1 cellular context compared by ENCODE assay signal in genomic region chr17:82272495-82273326, GRCh38.
A peak's percentile ranks its signal among the peaks of the same experiment; 100 is the strongest.
TF ChIP-seq lines count a peak whose summit lies in the region.

No MANE protein-coding gene starts in this region.

TF ChIP-seq in HepG2, 621 proteins besides CTCF, POLR2A, EP300 and RAD21 (continued from another document and continues in another):
- TF ChIP-seq MYC (CRISPR knock-in tag; IDR thresholded peaks at IDR 0.05; ENCODE audit: borderline replicate concordance) = no peak; the same call in 1 of the 2 replicates
- no peak for TF ChIP-seq EHMT2 (IDR thresholded peaks at IDR 0.05; ENCODE audit: borderline replicate concordance, low read depth, low read length)
- TF ChIP-seq ZNF879 (CRISPR knock-in tag; IDR thresholded peaks at IDR 0.05) = no peak
- 0 out of 2 replicates have a peak, but pooled peaks have one; percentile 36 for TF ChIP-seq TMF1 (CRISPR knock-in tag; IDR thresholded peaks at IDR 0.05; ENCODE audit: low read depth)
- no peak for TF ChIP-seq HNRNPUL1 (IDR thresholded peaks at IDR 0.05; ENCODE audit: low read depth, low read length)
- TF ChIP-seq, protein P1, sequence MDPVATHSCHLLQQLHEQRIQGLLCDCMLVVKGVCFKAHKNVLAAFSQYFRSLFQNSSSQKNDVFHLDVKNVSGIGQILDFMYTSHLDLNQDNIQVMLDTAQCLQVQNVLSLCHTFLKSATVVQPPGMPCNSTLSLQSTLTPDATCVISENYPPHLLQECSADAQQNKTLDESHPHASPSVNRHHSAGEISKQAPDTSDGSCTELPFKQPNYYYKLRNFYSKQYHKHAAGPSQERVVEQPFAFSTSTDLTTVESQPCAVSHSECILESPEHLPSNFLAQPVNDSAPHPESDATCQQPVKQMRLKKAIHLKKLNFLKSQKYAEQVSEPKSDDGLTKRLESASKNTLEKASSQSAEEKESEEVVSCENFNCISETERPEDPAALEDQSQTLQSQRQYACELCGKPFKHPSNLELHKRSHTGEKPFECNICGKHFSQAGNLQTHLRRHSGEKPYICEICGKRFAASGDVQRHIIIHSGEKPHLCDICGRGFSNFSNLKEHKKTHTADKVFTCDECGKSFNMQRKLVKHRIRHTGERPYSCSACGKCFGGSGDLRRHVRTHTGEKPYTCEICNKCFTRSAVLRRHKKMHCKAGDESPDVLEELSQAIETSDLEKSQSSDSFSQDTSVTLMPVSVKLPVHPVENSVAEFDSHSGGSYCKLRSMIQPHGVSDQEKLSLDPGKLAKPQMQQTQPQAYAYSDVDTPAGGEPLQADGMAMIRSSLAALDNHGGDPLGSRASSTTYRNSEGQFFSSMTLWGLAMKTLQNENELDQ (CRISPR knock-in tag; IDR thresholded peaks at IDR 0.05; ENCODE audit: borderline replicate concordance) = no peak
- TF ChIP-seq, protein P2, sequence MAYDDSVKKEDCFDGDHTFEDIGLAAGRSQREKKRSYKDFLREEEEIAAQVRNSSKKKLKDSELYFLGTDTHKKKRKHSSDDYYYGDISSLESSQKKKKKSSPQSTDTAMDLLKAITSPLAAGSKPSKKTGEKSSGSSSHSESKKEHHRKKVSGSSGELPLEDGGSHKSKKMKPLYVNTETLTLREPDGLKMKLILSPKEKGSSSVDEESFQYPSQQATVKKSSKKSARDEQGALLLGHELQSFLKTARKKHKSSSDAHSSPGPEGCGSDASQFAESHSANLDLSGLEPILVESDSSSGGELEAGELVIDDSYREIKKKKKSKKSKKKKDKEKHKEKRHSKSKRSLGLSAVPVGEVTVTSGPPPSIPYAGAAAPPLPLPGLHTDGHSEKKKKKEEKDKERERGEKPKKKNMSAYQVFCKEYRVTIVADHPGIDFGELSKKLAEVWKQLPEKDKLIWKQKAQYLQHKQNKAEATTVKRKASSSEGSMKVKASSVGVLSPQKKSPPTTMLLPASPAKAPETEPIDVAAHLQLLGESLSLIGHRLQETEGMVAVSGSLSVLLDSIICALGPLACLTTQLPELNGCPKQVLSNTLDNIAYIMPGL (CRISPR knock-in tag; IDR thresholded peaks at IDR 0.05; ENCODE audit: borderline replicate concordance in 1 of 2, low read depth in 1 of 2) = no peak
- TF ChIP-seq JUN (CRISPR knock-in tag; IDR thresholded peaks at IDR 0.05) = no peak
- no peak for TF ChIP-seq ZNF510 (CRISPR knock-in tag; IDR thresholded peaks at IDR 0.05; ENCODE audit: low read depth)
- TF ChIP-seq ZNF776 (CRISPR knock-in tag; IDR thresholded peaks at IDR 0.05) = no peak
- TF ChIP-seq ZNF274 (CRISPR knock-in tag; IDR thresholded peaks at IDR 0.05) = no peak
- TF ChIP-seq ZSCAN25 (CRISPR knock-in tag; IDR thresholded peaks at IDR 0.05) = peak; percentile 7; the same call in 1 of the 2 replicates
- no peak for TF ChIP-seq MXD4 (CRISPR knock-in tag; IDR thresholded peaks at IDR 0.05)
- TF ChIP-seq ZNF512B (CRISPR knock-in tag; IDR thresholded peaks at IDR 0.05; ENCODE audit: borderline replicate concordance) = no peak
- no peak for TF ChIP-seq ZNF383 (CRISPR knock-in tag; IDR thresholded peaks at IDR 0.05; ENCODE audit: borderline replicate concordance)
- TF ChIP-seq, protein P3, sequence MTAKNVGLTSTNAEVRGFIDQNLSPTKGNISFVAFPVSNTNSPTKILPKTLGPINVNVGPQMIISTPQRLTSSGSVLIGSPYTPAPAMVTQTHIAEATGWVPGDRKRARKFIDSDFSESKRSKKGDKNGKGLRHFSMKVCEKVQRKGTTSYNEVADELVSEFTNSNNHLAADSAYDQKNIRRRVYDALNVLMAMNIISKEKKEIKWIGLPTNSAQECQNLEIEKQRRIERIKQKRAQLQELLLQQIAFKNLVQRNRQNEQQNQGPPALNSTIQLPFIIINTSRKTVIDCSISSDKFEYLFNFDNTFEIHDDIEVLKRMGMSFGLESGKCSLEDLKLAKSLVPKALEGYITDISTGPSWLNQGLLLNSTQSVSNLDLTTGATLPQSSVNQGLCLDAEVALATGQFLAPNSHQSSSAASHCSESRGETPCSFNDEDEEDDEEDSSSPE (CRISPR knock-in tag; IDR thresholded peaks at IDR 0.05) = peak; percentile 21; the same call in 1 of the 2 replicates
- no peak for TF ChIP-seq ZFP62 (CRISPR knock-in tag; IDR thresholded peaks at IDR 0.05)
- no peak for TF ChIP-seq ZNF740 (CRISPR knock-in tag; IDR thresholded peaks at IDR 0.05)
- TF ChIP-seq, protein P4, sequence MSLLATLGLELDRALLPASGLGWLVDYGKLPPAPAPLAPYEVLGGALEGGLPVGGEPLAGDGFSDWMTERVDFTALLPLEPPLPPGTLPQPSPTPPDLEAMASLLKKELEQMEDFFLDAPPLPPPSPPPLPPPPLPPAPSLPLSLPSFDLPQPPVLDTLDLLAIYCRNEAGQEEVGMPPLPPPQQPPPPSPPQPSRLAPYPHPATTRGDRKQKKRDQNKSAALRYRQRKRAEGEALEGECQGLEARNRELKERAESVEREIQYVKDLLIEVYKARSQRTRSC (CRISPR knock-in tag; IDR thresholded peaks at IDR 0.05; ENCODE audit: low read depth) = no peak
- TF ChIP-seq ZNF33A (CRISPR knock-in tag; IDR thresholded peaks at IDR 0.05; ENCODE audit: borderline replicate concordance) = no peak
- TF ChIP-seq KDM5A (IDR thresholded peaks at IDR 0.05; ENCODE audit: borderline replicate concordance, low read length) = no peak
- no peak for TF ChIP-seq CHCHD3 (CRISPR knock-in tag; IDR thresholded peaks at IDR 0.05)
- no peak for TF ChIP-seq IKZF5 (CRISPR knock-in tag; IDR thresholded peaks at IDR 0.05)
- TF ChIP-seq ZNF639 (CRISPR knock-in tag; conservative IDR thresholded peaks at IDR 0.05) = no peak
- TF ChIP-seq NFKB2 (CRISPR knock-in tag; IDR thresholded peaks at IDR 0.05; ENCODE audit: borderline replicate concordance) = no peak
- TF ChIP-seq, protein P5, sequence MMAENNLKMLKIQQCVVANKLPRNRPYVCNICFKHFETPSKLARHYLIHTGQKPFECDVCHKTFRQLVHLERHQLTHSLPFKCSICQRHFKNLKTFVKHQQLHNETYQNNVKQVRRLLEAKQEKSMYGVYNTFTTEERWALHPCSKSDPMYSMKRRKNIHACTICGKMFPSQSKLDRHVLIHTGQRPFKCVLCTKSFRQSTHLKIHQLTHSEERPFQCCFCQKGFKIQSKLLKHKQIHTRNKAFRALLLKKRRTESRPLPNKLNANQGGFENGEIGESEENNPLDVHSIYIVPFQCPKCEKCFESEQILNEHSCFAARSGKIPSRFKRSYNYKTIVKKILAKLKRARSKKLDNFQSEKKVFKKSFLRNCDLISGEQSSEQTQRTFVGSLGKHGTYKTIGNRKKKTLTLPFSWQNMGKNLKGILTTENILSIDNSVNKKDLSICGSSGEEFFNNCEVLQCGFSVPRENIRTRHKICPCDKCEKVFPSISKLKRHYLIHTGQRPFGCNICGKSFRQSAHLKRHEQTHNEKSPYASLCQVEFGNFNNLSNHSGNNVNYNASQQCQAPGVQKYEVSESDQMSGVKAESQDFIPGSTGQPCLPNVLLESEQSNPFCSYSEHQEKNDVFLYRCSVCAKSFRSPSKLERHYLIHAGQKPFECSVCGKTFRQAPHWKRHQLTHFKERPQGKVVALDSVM (CRISPR knock-in tag; IDR thresholded peaks at IDR 0.05) = no peak
- no peak for TF ChIP-seq MZF1 (CRISPR knock-in tag; IDR thresholded peaks at IDR 0.05; ENCODE audit: borderline replicate concordance)
- peak; percentile 72; the same call in 1 of the 2 replicates for TF ChIP-seq SIN3A (IDR thresholded peaks at IDR 0.05; ENCODE audit: borderline replicate concordance, low read depth, low read length)
- TF ChIP-seq PHF8 (CRISPR knock-in tag; IDR thresholded peaks at IDR 0.05) = no peak
- TF ChIP-seq LCORL (IDR thresholded peaks at IDR 0.05) = no peak
- TF ChIP-seq LCORL (CRISPR knock-in tag; IDR thresholded peaks at IDR 0.05) = no peak
- no peak for TF ChIP-seq SIX4 (CRISPR knock-in tag; IDR thresholded peaks at IDR 0.05)
- TF ChIP-seq DBP (CRISPR knock-in tag; IDR thresholded peaks at IDR 0.05; ENCODE audit: not compliant biosample characterization) = no peak
- no peak for TF ChIP-seq KDM6A (CRISPR knock-in tag; IDR thresholded peaks at IDR 0.05; ENCODE audit: low read depth)
- TF ChIP-seq AGO2 (optimal IDR thresholded peaks at IDR 0.05; ENCODE audit: low read depth, low read length) = peak; percentile 84
- TF ChIP-seq ZNF574 (CRISPR knock-in tag; IDR thresholded peaks at IDR 0.05) = peak; percentile 23; the same call in 1 of the 2 replicates
- TF ChIP-seq, protein P6, sequence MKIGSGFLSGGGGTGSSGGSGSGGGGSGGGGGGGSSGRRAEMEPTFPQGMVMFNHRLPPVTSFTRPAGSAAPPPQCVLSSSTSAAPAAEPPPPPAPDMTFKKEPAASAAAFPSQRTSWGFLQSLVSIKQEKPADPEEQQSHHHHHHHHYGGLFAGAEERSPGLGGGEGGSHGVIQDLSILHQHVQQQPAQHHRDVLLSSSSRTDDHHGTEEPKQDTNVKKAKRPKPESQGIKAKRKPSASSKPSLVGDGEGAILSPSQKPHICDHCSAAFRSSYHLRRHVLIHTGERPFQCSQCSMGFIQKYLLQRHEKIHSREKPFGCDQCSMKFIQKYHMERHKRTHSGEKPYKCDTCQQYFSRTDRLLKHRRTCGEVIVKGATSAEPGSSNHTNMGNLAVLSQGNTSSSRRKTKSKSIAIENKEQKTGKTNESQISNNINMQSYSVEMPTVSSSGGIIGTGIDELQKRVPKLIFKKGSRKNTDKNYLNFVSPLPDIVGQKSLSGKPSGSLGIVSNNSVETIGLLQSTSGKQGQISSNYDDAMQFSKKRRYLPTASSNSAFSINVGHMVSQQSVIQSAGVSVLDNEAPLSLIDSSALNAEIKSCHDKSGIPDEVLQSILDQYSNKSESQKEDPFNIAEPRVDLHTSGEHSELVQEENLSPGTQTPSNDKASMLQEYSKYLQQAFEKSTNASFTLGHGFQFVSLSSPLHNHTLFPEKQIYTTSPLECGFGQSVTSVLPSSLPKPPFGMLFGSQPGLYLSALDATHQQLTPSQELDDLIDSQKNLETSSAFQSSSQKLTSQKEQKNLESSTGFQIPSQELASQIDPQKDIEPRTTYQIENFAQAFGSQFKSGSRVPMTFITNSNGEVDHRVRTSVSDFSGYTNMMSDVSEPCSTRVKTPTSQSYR (CRISPR knock-in tag; IDR thresholded peaks at IDR 0.05; ENCODE audit: borderline replicate concordance) = 0 out of 2 replicates have a peak, but pooled peaks have one; percentile 8
- no peak for TF ChIP-seq KLF6 (CRISPR knock-in tag; IDR thresholded peaks at IDR 0.05)
